ENCODE assay signal across 10 cellular contexts in the genomic region with DNA sequence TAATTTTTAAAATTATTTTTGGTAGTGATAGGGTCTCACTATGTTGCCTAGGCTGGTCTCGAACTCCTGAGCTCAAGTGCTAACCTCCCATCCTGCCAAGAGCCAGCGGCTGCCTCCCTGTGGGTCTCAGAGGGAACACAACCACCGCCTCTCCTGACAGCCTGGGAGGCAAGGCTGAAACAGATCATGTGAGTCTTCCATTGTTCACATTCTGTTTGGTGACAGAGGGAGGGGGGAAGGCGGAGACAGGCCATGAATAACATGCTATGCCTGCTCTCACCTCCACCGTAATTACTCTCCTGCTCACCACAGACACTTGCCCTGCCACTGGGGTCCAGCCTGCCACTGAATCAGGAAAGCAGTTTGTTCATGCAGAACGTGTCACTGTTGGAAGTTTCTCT.
DNase-seq lines count a peak whose midpoint lies in the region; ATAC-seq, FAIRE-seq and TF ChIP-seq lines count a peak whose summit lies in the region.
"Had no signal": no experiment of that assay in that cellular context is flagged by ENCODE, and none has a peak within 500 bp of the region (broad histone marks: within the 10 kb centered on the region; RNA-seq: fewer than 3 reads in every experiment).

No MANE protein-coding gene starts in this region.

- TF ChIP-seq CTCF in MM.1S (IDR thresholded peaks at IDR 0.05; ENCODE audit: low read length): no peak

- POLR2A ChIA-PET in activated CD4-positive, alpha-beta T cell treated with anti-CD3 and anti-CD28 coated beads for 36 hours (lab: Charles Lee): no interaction called here

- CTCF ChIA-PET in activated CD4-positive, alpha-beta T cell treated with anti-CD3 and anti-CD28 coated beads for 36 hours (lab: Charles Lee): interaction anchor here (0.6 kb wide), 1 partner anchor 162 kb away, joined by 4 read pairs; no protein-coding TSS in a partner anchor

- H3K27me3 ChIP-seq in Karpas-422 (ENCODE audit: low read length) (no peaks in the 10 kb centered on the region), MM.1S (replicated peaks; ENCODE audit: insufficient read depth, low read length) (no peaks in the 10 kb centered on the region)

- no peaks in the 10 kb centered on the region for H3K4me1 Mint-ChIP-seq in activated CD4-positive, alpha-beta T cell treated with anti-CD3 and anti-CD28 coated beads for 36 hours
- no peaks in the 10 kb centered on the region for H3K4me1 Mint-ChIP-seq in activated T-cell treated with anti-CD3 and anti-CD28 coated beads, Interleukin-2, amount 50 U/mL, for 72 hours (ENCODE audit: low read depth)

- no peaks in the 10 kb centered on the region for H3K9me2 ChIP-seq in Karpas-422 (replicated peaks; ENCODE audit: insufficient read depth, low read length)
- H3K9me2 ChIP-seq in MM.1S (replicated peaks; ENCODE audit: insufficient read depth, low read length): no peaks in the 10 kb centered on the region

- peaks cover 17% of the 10 kb centered on the region for H3K27me3 Mint-ChIP-seq in activated CD4-positive, alpha-beta T cell treated with anti-CD3 and anti-CD28 coated beads for 36 hours
- peaks cover 39% of the 10 kb centered on the region for H3K27me3 Mint-ChIP-seq in activated T-cell treated with anti-CD3 and anti-CD28 coated beads, Interleukin-2, amount 50 U/mL, for 72 hours (ENCODE audit: low read depth)

- FAIRE-seq in RCC 7860 (lab: Jason Lieb, UNC): no peak
- FAIRE-seq: GM19239 had no signal

- H3K36me3 ChIP-seq in Karpas-422 (ENCODE audit: insufficient read depth, low read length) (no peaks in the 10 kb centered on the region), MM.1S (replicated peaks; ENCODE audit: insufficient read depth, low read length) (no peaks in the 10 kb centered on the region)

- no peak for ATAC-seq in activated CD4-positive, alpha-beta T cell treated with anti-CD3 and anti-CD28 coated beads for 36 hours
- no peak for ATAC-seq in activated T-cell treated with anti-CD3 and anti-CD28 coated beads, Interleukin-2, amount 50 U/mL, for 72 hours (replicated peaks in 1 of 2)
- ATAC-seq: activated T-cell treated with anti-CD3 and anti-CD28 coated beads, Interleukin-2, amount 50 U/mL, for 4 hours had no signal

- H3K9ac ChIP-seq in Karpas-422 (ENCODE audit: low read length) (no peak overlapping the region), MM.1S (ENCODE audit: low read length) (no peak overlapping the region)

- H3K27ac Mint-ChIP-seq in activated CD4-positive, alpha-beta T cell treated with anti-CD3 and anti-CD28 coated beads for 36 hours: no peak overlapping the region
- H3K27ac Mint-ChIP-seq in activated T-cell treated with anti-CD3 and anti-CD28 coated beads, Interleukin-2, amount 50 U/mL, for 72 hours: no peak overlapping the region

- H3K4me3 Mint-ChIP-seq in activated CD4-positive, alpha-beta T cell treated with anti-CD3 and anti-CD28 coated beads for 36 hours: no peak overlapping the region
- H3K4me3 Mint-ChIP-seq in activated T-cell treated with anti-CD3 and anti-CD28 coated beads, Interleukin-2, amount 50 U/mL, for 72 hours: no peak overlapping the region
- H3K4me3 Mint-ChIP-seq: activated T-cell treated with anti-CD3 and anti-CD28 coated beads, Interleukin-2, amount 50 U/mL, for 4 hours had no signal

- H3K4me2 ChIP-seq in Karpas-422 (ENCODE audit: low read depth, low read length, poor library complexity, severe bottlenecking): no peak overlapping the region
- no peak overlapping the region for H3K4me2 ChIP-seq in MM.1S (ENCODE audit: low read depth, low read length)

- H3K9me3 ChIP-seq in Karpas-422 (ENCODE audit: low read length) (no peaks in the 10 kb centered on the region), MM.1S (replicated peaks; ENCODE audit: insufficient read depth, low read length) (no peaks in the 10 kb centered on the region)

- intact Hi-C loops in cardiac septum (cut with DNase I): no loop called here
- intact Hi-C loops in activated CD4-positive, alpha-beta T cell treated with anti-CD3 and anti-CD28 coated beads for 36 hours (cut with DNase I, micrococcal nuclease): no loop called here

- no peaks in the 10 kb centered on the region for H3K9me3 Mint-ChIP-seq in activated CD4-positive, alpha-beta T cell treated with anti-CD3 and anti-CD28 coated beads for 36 hours (ENCODE audit: low read depth)
- no peaks in the 10 kb centered on the region for H3K9me3 Mint-ChIP-seq in activated T-cell treated with anti-CD3 and anti-CD28 coated beads, Interleukin-2, amount 50 U/mL, for 72 hours
- H3K9me3 Mint-ChIP-seq: activated T-cell treated with anti-CD3 and anti-CD28 coated beads, Interleukin-2, amount 50 U/mL, for 4 hours had no signal

- no peaks in the 10 kb centered on the region for H4K20me1 ChIP-seq in Karpas-422 (ENCODE audit: insufficient read depth, low read depth, low read length)
- H4K20me1 ChIP-seq in MM.1S (ENCODE audit: insufficient read depth, low read length): no peaks in the 10 kb centered on the region

- H2AFZ ChIP-seq in Karpas-422 (ENCODE audit: low read length) (no peak overlapping the region), MM.1S (ENCODE audit: low read length) (no peak overlapping the region)

- H3K4me1 ChIP-seq in Karpas-422 (ENCODE audit: low read length): peaks cover 60% of the 10 kb centered on the region
- H3K4me1 ChIP-seq in MM.1S (ENCODE audit: low read length): no peaks in the 10 kb centered on the region

- H3K79me2 ChIP-seq in Karpas-422 (ENCODE audit: low read length) (no peaks in the 10 kb centered on the region), MM.1S (ENCODE audit: low read length) (no peaks in the 10 kb centered on the region)

- no peaks in the 10 kb centered on the region for H3F3A ChIP-seq in MM.1S (ENCODE audit: insufficient read depth, low read length)

- H3K27ac ChIP-seq in Karpas-422 (ENCODE audit: low read length) (no peak overlapping the region), MM.1S (ENCODE audit: low read length) (no peak overlapping the region)

- no peak overlapping the region for H3K4me3 ChIP-seq in Karpas-422 (ENCODE audit: low read length)
- no peak overlapping the region for H3K4me3 ChIP-seq in MM.1S (ENCODE audit: low read length)

- no peaks in the 10 kb centered on the region for H3K36me3 Mint-ChIP-seq in activated CD4-positive, alpha-beta T cell treated with anti-CD3 and anti-CD28 coated beads for 36 hours (ENCODE audit: low read depth)
- no peaks in the 10 kb centered on the region for H3K36me3 Mint-ChIP-seq in activated T-cell treated with anti-CD3 and anti-CD28 coated beads, Interleukin-2, amount 50 U/mL, for 72 hours (ENCODE audit: insufficient read depth in 2 of 2)

- DNase-seq in Karpas-422 (peak; percentile 53), RCC 7860 (ENCODE audit: low spot score) (peak; percentile 61), cardiac septum (ENCODE audit: low spot score) (peak; percentile 70), retina (peak; percentile 70), MM.1S (no peak), 8988T (no peak)
- no peak for DNase-seq in activated CD4-positive, alpha-beta T cell treated with anti-CD3 and anti-CD28 coated beads for 36 hours
- no peak for DNase-seq in activated T-cell treated with anti-CD3 and anti-CD28 coated beads, Interleukin-2, amount 50 U/mL, for 72 hours
- DNase-seq: activated T-cell treated with anti-CD3 and anti-CD28 coated beads, Interleukin-2, amount 50 U/mL, for 4 hours had no signal

Comparison
In these comparisons a context has a peak if more than half of its experiments do, and no peak if none do; other contexts are left out.
1. DNase-seq: peak in Karpas-422 (single experiment), RCC 7860 (single experiment), cardiac septum (single experiment) and retina (single experiment); none in MM.1S (single experiment), activated CD4-positive, alpha-beta T cell treated with anti-CD3 and anti-CD28 coated beads for 36 hours (single experiment), activated T-cell treated with anti-CD3 and anti-CD28 coated beads, Interleukin-2, amount 50 U/mL, for 72 hours (0 of 2) and 8988T (single experiment).